1 cellular context compared by ENCODE assay signal in the genomic region with DNA sequence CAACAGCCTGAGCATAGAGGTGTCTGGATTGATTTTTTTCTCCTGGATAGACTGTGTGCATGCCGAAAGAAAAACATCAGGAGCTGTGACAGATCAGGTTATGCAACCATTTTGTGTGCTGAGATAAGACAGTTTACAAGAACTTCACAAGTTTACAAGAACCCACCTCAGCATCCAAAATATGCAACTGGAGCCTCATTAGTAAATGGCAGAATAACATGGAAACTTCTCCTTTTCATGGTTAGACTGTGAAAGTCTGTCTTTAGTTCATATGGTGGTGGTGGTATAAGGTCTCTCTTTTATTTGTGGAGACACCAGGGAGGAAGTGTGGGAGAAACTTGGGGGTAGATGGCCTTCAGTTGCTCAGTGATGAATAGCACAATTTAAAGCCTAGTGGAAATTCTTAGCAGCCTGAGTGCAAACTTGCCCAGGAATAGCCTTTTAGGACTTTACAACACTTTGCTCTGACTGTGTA.
TF ChIP-seq lines count a peak whose summit lies in the region.

No MANE protein-coding gene starts in this region.

TF ChIP-seq in liver, 16 proteins besides CTCF, POLR2A, EP300 and RAD21 (continued from another document):
- TF ChIP-seq, protein P1, sequence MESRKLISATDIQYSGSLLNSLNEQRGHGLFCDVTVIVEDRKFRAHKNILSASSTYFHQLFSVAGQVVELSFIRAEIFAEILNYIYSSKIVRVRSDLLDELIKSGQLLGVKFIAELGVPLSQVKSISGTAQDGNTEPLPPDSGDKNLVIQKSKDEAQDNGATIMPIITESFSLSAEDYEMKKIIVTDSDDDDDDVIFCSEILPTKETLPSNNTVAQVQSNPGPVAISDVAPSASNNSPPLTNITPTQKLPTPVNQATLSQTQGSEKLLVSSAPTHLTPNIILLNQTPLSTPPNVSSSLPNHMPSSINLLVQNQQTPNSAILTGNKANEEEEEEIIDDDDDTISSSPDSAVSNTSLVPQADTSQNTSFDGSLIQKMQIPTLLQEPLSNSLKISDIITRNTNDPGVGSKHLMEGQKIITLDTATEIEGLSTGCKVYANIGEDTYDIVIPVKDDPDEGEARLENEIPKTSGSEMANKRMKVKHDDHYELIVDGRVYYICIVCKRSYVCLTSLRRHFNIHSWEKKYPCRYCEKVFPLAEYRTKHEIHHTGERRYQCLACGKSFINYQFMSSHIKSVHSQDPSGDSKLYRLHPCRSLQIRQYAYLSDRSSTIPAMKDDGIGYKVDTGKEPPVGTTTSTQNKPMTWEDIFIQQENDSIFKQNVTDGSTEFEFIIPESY (IDR thresholded peaks at IDR 0.05), result no peak
- TF ChIP-seq RXRA (IDR thresholded peaks at IDR 0.05) (peak in 1 of 2 donors; percentile 42), HNF4A (conservative IDR thresholded peaks at IDR 0.05) (peak in 1 of 2 donors; percentile 39), JUND (IDR thresholded peaks at IDR 0.05) (peak in 1 of 2 donors; percentile 28), FOXA1 (IDR thresholded peaks at IDR 0.05) (no peak)
- TF ChIP-seq, protein P2, sequence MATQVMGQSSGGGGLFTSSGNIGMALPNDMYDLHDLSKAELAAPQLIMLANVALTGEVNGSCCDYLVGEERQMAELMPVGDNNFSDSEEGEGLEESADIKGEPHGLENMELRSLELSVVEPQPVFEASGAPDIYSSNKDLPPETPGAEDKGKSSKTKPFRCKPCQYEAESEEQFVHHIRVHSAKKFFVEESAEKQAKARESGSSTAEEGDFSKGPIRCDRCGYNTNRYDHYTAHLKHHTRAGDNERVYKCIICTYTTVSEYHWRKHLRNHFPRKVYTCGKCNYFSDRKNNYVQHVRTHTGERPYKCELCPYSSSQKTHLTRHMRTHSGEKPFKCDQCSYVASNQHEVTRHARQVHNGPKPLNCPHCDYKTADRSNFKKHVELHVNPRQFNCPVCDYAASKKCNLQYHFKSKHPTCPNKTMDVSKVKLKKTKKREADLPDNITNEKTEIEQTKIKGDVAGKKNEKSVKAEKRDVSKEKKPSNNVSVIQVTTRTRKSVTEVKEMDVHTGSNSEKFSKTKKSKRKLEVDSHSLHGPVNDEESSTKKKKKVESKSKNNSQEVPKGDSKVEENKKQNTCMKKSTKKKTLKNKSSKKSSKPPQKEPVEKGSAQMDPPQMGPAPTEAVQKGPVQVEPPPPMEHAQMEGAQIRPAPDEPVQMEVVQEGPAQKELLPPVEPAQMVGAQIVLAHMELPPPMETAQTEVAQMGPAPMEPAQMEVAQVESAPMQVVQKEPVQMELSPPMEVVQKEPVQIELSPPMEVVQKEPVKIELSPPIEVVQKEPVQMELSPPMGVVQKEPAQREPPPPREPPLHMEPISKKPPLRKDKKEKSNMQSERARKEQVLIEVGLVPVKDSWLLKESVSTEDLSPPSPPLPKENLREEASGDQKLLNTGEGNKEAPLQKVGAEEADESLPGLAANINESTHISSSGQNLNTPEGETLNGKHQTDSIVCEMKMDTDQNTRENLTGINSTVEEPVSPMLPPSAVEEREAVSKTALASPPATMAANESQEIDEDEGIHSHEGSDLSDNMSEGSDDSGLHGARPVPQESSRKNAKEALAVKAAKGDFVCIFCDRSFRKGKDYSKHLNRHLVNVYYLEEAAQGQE (IDR thresholded peaks at IDR 0.05), result no peak
